ENCODE assay signal across 26 cellular contexts in genomic region chr21:38927776-38928175, GRCh38.
"Had no signal": no experiment of that assay in that cellular context is flagged by ENCODE, and none has a peak within 500 bp of the region (broad histone marks: within the 10 kb centered on the region; RNA-seq: fewer than 3 reads in every experiment).

No MANE protein-coding gene starts in this region.

- H3K27me3 ChIP-seq: breast epithelium, SJCRH30 had no signal

- H3K27ac ChIP-seq: breast epithelium, SJCRH30 had no signal

- DNase-seq: activated CD4-positive, alpha-beta T cell treated with anti-CD3 and anti-CD28 coated beads for 4 hours; activated CD8-positive, alpha-beta memory T cell treated with anti-CD3 and anti-CD28 coated beads, Interleukin-2, amount 50 U/mL, for 48 hours; activated CD8-positive, alpha-beta T cell treated with anti-CD3 and anti-CD28 coated beads for 36 hours; activated effector memory CD4-positive, alpha-beta T cell treated with Interleukin-2 at 50 U/mL for 16 hours; activated naive CD4-positive, alpha-beta T cell; activated T-cell treated with anti-CD3 and anti-CD28 coated beads, Interleukin-2, amount 50 U/mL, for 1 hour; aorta; caudate nucleus; Karpas-422; MM.1S; NCI-H1105; NCI-H1436; NCI-H1694 treated with DMSO at 0.1 percent for 48 hours; NCI-H2029 treated with DMSO at 0.1 percent for 48 hours; NCI-H345; NCI-H510A; NCI-H526 treated with DMSO at 0.1 percent for 48 hours; NCI-H82; PC-3; SJCRH30; SK-N-SH; T-helper 1 cell had no signal

- H3K4me3 ChIP-seq: breast epithelium, SJCRH30 had no signal

- H3K27ac Mint-ChIP-seq: activated CD8-positive, alpha-beta T cell treated with anti-CD3 and anti-CD28 coated beads for 36 hours; activated naive CD4-positive, alpha-beta T cell treated with anti-CD3 and anti-CD28 coated beads, Interleukin-2, amount 50 U/mL, for 24 hours had no signal

- H3K9me3 ChIP-seq: breast epithelium, SJCRH30, SK-N-SH had no signal

- H3K36me3 Mint-ChIP-seq: activated naive CD4-positive, alpha-beta T cell treated with anti-CD3 and anti-CD28 coated beads, Interleukin-2, amount 50 U/mL, for 24 hours had no signal

- H3K4me1 ChIP-seq: SJCRH30 had no signal

- ATAC-seq: activated CD4-positive, CD25-positive, alpha-beta regulatory T cell treated with anti-CD3 and anti-CD28 coated beads, Interleukin-2, amount 50 U/mL, for 24 hours; activated CD8-positive, alpha-beta T cell treated with anti-CD3 and anti-CD28 coated beads for 36 hours; PC-3; Right ventricle myocardium inferior had no signal

- H3K4me1 Mint-ChIP-seq: activated naive CD4-positive, alpha-beta T cell treated with anti-CD3 and anti-CD28 coated beads, Interleukin-2, amount 50 U/mL, for 24 hours had no signal

- H3K36me3 ChIP-seq: breast epithelium, SJCRH30 had no signal

- H3K9me3 Mint-ChIP-seq: activated naive CD4-positive, alpha-beta T cell treated with anti-CD3 and anti-CD28 coated beads, Interleukin-2, amount 50 U/mL, for 24 hours had no signal

- H3K4me3 Mint-ChIP-seq: activated CD8-positive, alpha-beta T cell treated with anti-CD3 and anti-CD28 coated beads for 36 hours; activated naive CD4-positive, alpha-beta T cell treated with anti-CD3 and anti-CD28 coated beads, Interleukin-2, amount 50 U/mL, for 24 hours had no signal
